1 cellular context compared by ENCODE assay signal in the genomic region with DNA sequence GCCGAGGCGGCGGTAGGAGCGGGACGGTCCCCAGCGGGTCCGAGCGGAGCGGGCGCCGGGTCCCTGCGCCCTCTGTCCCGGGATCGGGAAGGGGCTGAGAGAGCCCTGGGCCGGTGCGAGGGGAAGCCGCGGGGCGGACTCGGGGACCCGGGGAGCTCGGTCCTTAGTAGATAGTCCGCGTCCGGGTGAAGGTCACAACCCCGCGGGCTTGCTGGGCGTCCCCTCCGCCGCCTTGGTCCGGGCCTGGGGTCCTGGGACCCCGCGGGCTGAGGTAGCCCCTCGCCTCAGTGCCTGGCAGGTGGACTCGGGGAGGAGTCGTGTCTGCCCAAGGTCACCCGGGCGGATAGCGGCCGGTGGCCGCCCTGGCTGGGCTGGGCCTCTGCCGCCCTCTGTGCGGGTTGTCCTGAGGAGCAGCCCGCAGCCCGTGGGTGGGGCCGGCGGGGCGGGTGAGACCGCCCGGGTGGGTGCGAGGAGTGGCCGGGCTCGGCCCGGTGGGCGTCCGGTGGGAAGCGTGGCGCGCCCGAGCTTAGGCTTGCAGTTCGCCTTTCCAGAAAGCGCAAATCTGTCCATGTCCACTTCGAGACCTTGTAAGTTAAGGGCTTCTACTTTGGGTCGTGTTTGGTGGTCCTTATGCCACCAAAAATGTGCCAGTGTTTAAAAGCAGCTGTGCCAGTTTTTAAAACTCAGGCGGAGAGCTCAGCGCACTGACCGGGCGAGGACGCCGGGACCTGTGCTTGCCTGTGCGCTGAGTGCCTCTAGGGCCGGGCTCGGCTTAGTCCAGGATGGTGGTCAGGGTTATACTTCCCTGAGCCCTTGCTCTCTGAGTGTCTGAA.
TF ChIP-seq lines count a peak whose summit lies in the region.

No MANE protein-coding gene starts in this region.

TF ChIP-seq in HepG2, 621 proteins besides CTCF, POLR2A, EP300 and RAD21 (continued from another document and continues in another):
- TF ChIP-seq ZFP36 (IDR thresholded peaks at IDR 0.05; ENCODE audit: borderline replicate concordance, low read depth, low read length, partially characterized antibody) = no peak
- TF ChIP-seq, protein P1, sequence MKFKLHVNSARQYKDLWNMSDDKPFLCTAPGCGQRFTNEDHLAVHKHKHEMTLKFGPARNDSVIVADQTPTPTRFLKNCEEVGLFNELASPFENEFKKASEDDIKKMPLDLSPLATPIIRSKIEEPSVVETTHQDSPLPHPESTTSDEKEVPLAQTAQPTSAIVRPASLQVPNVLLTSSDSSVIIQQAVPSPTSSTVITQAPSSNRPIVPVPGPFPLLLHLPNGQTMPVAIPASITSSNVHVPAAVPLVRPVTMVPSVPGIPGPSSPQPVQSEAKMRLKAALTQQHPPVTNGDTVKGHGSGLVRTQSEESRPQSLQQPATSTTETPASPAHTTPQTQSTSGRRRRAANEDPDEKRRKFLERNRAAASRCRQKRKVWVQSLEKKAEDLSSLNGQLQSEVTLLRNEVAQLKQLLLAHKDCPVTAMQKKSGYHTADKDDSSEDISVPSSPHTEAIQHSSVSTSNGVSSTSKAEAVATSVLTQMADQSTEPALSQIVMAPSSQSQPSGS (CRISPR knock-in tag; IDR thresholded peaks at IDR 0.05) = no peak
- peak; percentile 40; the same call in 1 of the 2 replicates for TF ChIP-seq SP4 (CRISPR knock-in tag; IDR thresholded peaks at IDR 0.05)
- TF ChIP-seq ZNF737 (CRISPR knock-in tag; IDR thresholded peaks at IDR 0.05; ENCODE audit: borderline replicate concordance) = no peak
- TF ChIP-seq, protein P2, sequence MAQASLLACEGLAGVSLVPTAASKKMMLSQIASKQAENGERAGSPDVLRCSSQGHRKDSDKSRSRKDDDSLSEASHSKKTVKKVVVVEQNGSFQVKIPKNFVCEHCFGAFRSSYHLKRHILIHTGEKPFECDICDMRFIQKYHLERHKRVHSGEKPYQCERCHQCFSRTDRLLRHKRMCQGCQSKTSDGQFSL (CRISPR knock-in tag; IDR thresholded peaks at IDR 0.05) = no peak
- TF ChIP-seq ZFP41 (CRISPR knock-in tag; IDR thresholded peaks at IDR 0.05; ENCODE audit: borderline replicate concordance) = no peak
- TF ChIP-seq IRX3 (CRISPR knock-in tag; IDR thresholded peaks at IDR 0.05; ENCODE audit: borderline replicate concordance, low read depth) = no peak
- no peak for TF ChIP-seq ZNF382 (CRISPR knock-in tag; IDR thresholded peaks at IDR 0.05; ENCODE audit: borderline replicate concordance)
- no peak for TF ChIP-seq FOSL2 (CRISPR knock-in tag; IDR thresholded peaks at IDR 0.05)
- TF ChIP-seq ZNF546 (CRISPR knock-in tag; conservative IDR thresholded peaks at IDR 0.05) = 0 out of 2 replicates have a peak, but pooled peaks have one; percentile 27
- TF ChIP-seq ZNF383 (CRISPR knock-in tag; IDR thresholded peaks at IDR 0.05; ENCODE audit: borderline replicate concordance) = no peak
- TF ChIP-seq ZNF713 (CRISPR knock-in tag; IDR thresholded peaks at IDR 0.05) = no peak
- TF ChIP-seq ERF (CRISPR knock-in tag; IDR thresholded peaks at IDR 0.05) = no peak
- no peak for TF ChIP-seq ZNF34 (CRISPR knock-in tag; IDR thresholded peaks at IDR 0.05; ENCODE audit: borderline replicate concordance)
- TF ChIP-seq, protein P3, sequence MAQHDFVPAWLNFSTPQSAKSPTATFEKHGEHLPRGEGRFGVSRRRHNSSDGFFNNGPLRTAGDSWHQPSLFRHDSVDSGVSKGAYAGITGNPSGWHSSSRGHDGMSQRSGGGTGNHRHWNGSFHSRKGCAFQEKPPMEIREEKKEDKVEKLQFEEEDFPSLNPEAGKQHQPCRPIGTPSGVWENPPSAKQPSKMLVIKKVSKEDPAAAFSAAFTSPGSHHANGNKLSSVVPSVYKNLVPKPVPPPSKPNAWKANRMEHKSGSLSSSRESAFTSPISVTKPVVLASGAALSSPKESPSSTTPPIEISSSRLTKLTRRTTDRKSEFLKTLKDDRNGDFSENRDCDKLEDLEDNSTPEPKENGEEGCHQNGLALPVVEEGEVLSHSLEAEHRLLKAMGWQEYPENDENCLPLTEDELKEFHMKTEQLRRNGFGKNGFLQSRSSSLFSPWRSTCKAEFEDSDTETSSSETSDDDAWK (CRISPR knock-in tag; IDR thresholded peaks at IDR 0.05) = no peak
- TF ChIP-seq, protein P4, sequence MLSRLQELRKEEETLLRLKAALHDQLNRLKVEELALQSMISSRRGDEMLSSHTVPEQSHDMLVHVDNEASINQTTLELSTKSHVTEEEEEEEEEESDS (CRISPR knock-in tag; IDR thresholded peaks at IDR 0.05; ENCODE audit: borderline replicate concordance) = no peak
- TF ChIP-seq KMT2A (CRISPR knock-in tag; IDR thresholded peaks at IDR 0.05) = no peak
- TF ChIP-seq, protein P5, sequence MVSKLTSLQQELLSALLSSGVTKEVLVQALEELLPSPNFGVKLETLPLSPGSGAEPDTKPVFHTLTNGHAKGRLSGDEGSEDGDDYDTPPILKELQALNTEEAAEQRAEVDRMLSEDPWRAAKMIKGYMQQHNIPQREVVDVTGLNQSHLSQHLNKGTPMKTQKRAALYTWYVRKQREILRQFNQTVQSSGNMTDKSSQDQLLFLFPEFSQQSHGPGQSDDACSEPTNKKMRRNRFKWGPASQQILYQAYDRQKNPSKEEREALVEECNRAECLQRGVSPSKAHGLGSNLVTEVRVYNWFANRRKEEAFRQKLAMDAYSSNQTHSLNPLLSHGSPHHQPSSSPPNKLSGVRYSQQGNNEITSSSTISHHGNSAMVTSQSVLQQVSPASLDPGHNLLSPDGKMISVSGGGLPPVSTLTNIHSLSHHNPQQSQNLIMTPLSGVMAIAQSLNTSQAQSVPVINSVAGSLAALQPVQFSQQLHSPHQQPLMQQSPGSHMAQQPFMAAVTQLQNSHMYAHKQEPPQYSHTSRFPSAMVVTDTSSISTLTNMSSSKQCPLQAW (CRISPR knock-in tag; IDR thresholded peaks at IDR 0.05) = no peak
- peak; percentile 7; the same call in 1 of the 2 replicates for TF ChIP-seq ZNF766 (CRISPR knock-in tag; IDR thresholded peaks at IDR 0.05; ENCODE audit: borderline replicate concordance)
- TF ChIP-seq, protein P6, sequence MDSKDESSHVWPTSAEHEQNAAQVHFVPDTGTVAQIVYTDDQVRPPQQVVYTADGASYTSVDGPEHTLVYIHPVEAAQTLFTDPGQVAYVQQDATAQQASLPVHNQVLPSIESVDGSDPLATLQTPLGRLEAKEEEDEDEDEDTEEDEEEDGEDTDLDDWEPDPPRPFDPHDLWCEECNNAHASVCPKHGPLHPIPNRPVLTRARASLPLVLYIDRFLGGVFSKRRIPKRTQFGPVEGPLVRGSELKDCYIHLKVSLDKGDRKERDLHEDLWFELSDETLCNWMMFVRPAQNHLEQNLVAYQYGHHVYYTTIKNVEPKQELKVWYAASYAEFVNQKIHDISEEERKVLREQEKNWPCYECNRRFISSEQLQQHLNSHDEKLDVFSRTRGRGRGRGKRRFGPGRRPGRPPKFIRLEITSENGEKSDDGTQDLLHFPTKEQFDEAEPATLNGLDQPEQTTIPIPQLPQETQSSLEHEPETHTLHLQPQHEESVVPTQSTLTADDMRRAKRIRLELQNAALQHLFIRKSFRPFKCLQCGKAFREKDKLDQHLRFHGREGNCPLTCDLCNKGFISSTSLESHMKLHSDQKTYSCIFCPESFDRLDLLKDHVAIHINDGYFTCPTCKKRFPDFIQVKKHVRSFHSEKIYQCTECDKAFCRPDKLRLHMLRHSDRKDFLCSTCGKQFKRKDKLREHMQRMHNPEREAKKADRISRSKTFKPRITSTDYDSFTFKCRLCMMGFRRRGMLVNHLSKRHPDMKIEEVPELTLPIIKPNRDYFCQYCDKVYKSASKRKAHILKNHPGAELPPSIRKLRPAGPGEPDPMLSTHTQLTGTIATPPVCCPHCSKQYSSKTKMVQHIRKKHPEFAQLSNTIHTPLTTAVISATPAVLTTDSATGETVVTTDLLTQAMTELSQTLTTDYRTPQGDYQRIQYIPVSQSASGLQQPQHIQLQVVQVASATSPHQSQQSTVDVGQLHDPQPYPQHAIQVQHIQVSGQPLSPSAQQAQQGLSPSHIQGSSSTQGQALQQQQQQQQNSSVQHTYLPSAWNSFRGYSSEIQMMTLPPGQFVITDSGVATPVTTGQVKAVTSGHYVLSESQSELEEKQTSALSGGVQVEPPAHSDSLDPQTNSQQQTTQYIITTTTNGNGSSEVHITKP (CRISPR knock-in tag; IDR thresholded peaks at IDR 0.05; ENCODE audit: low read depth) = no peak
- TF ChIP-seq HOXA3 (CRISPR knock-in tag; IDR thresholded peaks at IDR 0.05) = no peak
- TF ChIP-seq AKAP8 (CRISPR knock-in tag; IDR thresholded peaks at IDR 0.05) = no peak
- no peak for TF ChIP-seq SRSF4 (IDR thresholded peaks at IDR 0.05; ENCODE audit: low read depth, low read length, poor library complexity, severe bottlenecking)
- TF ChIP-seq, protein P7, sequence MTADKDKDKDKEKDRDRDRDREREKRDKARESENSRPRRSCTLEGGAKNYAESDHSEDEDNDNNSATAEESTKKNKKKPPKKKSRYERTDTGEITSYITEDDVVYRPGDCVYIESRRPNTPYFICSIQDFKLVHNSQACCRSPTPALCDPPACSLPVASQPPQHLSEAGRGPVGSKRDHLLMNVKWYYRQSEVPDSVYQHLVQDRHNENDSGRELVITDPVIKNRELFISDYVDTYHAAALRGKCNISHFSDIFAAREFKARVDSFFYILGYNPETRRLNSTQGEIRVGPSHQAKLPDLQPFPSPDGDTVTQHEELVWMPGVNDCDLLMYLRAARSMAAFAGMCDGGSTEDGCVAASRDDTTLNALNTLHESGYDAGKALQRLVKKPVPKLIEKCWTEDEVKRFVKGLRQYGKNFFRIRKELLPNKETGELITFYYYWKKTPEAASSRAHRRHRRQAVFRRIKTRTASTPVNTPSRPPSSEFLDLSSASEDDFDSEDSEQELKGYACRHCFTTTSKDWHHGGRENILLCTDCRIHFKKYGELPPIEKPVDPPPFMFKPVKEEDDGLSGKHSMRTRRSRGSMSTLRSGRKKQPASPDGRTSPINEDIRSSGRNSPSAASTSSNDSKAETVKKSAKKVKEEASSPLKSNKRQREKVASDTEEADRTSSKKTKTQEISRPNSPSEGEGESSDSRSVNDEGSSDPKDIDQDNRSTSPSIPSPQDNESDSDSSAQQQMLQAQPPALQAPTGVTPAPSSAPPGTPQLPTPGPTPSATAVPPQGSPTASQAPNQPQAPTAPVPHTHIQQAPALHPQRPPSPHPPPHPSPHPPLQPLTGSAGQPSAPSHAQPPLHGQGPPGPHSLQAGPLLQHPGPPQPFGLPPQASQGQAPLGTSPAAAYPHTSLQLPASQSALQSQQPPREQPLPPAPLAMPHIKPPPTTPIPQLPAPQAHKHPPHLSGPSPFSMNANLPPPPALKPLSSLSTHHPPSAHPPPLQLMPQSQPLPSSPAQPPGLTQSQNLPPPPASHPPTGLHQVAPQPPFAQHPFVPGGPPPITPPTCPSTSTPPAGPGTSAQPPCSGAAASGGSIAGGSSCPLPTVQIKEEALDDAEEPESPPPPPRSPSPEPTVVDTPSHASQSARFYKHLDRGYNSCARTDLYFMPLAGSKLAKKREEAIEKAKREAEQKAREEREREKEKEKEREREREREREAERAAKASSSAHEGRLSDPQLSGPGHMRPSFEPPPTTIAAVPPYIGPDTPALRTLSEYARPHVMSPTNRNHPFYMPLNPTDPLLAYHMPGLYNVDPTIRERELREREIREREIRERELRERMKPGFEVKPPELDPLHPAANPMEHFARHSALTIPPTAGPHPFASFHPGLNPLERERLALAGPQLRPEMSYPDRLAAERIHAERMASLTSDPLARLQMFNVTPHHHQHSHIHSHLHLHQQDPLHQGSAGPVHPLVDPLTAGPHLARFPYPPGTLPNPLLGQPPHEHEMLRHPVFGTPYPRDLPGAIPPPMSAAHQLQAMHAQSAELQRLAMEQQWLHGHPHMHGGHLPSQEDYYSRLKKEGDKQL (CRISPR knock-in tag; IDR thresholded peaks at IDR 0.05; ENCODE audit: low read depth) = no peak
- TF ChIP-seq, protein P8, sequence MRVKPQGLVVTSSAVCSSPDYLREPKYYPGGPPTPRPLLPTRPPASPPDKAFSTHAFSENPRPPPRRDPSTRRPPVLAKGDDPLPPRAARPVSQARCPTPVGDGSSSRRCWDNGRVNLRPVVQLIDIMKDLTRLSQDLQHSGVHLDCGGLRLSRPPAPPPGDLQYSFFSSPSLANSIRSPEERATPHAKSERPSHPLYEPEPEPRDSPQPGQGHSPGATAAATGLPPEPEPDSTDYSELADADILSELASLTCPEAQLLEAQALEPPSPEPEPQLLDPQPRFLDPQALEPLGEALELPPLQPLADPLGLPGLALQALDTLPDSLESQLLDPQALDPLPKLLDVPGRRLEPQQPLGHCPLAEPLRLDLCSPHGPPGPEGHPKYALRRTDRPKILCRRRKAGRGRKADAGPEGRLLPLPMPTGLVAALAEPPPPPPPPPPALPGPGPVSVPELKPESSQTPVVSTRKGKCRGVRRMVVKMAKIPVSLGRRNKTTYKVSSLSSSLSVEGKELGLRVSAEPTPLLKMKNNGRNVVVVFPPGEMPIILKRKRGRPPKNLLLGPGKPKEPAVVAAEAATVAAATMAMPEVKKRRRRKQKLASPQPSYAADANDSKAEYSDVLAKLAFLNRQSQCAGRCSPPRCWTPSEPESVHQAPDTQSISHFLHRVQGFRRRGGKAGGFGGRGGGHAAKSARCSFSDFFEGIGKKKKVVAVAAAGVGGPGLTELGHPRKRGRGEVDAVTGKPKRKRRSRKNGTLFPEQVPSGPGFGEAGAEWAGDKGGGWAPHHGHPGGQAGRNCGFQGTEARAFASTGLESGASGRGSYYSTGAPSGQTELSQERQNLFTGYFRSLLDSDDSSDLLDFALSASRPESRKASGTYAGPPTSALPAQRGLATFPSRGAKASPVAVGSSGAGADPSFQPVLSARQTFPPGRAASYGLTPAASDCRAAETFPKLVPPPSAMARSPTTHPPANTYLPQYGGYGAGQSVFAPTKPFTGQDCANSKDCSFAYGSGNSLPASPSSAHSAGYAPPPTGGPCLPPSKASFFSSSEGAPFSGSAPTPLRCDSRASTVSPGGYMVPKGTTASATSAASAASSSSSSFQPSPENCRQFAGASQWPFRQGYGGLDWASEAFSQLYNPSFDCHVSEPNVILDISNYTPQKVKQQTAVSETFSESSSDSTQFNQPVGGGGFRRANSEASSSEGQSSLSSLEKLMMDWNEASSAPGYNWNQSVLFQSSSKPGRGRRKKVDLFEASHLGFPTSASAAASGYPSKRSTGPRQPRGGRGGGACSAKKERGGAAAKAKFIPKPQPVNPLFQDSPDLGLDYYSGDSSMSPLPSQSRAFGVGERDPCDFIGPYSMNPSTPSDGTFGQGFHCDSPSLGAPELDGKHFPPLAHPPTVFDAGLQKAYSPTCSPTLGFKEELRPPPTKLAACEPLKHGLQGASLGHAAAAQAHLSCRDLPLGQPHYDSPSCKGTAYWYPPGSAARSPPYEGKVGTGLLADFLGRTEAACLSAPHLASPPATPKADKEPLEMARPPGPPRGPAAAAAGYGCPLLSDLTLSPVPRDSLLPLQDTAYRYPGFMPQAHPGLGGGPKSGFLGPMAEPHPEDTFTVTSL (CRISPR knock-in tag; IDR thresholded peaks at IDR 0.05; ENCODE audit: borderline replicate concordance) = no peak
- TF ChIP-seq MEIS2 (CRISPR knock-in tag; IDR thresholded peaks at IDR 0.05) = peak; percentile 25; the same call in 1 of the 2 replicates
- TF ChIP-seq, protein P9, sequence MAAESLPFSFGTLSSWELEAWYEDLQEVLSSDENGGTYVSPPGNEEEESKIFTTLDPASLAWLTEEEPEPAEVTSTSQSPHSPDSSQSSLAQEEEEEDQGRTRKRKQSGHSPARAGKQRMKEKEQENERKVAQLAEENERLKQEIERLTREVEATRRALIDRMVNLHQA (CRISPR knock-in tag; IDR thresholded peaks at IDR 0.05) = no peak
